Comparison of ENCODE assay signal across 1 cellular context in genomic region chr3:129432036-129432435, GRCh38.
A peak's percentile ranks its signal among the peaks of the same experiment; 100 is the strongest.
TF ChIP-seq lines count a peak whose summit lies in the region.

No MANE protein-coding gene starts in this region.

TF ChIP-seq in HepG2, 621 proteins besides CTCF, POLR2A, EP300 and RAD21:
- no peak for TF ChIP-seq ZNF580 (CRISPR knock-in tag; IDR thresholded peaks at IDR 0.05; ENCODE audit: borderline replicate concordance, low read depth)
- TF ChIP-seq ZBTB33 (CRISPR knock-in tag; IDR thresholded peaks at IDR 0.05), result peak; percentile 71; the same call in 1 of the 2 replicates
